In genomic region chr6:150992279-150992678, GRCh38 we compare ENCODE assay signal across 1 cellular context.
TF ChIP-seq lines count a peak whose summit lies in the region.

No MANE protein-coding gene starts in this region.

TF ChIP-seq in IMR-90, 13 proteins besides CTCF, POLR2A, EP300 and RAD21 (continued from another document):
- no peak for TF ChIP-seq USF2 (IDR thresholded peaks at IDR 0.05; ENCODE audit: low read depth, low read length)
- no peak for TF ChIP-seq BHLHE40 (IDR thresholded peaks at IDR 0.05; ENCODE audit: low read depth, low read length)
- no peak for TF ChIP-seq SMC3 (IDR thresholded peaks at IDR 0.05; ENCODE audit: low read depth, low read length)
- TF ChIP-seq ELK1 (IDR thresholded peaks at IDR 0.05; ENCODE audit: borderline replicate concordance, low read depth, low read length): no peak
- TF ChIP-seq MXI1 (IDR thresholded peaks at IDR 0.05; ENCODE audit: borderline replicate concordance, low read depth, low read length): no peak
- no peak for TF ChIP-seq FOS (IDR thresholded peaks at IDR 0.05; ENCODE audit: low read depth, low read length)
TF ChIP-seq in IMR-90: peak in this region for 0.
